8 cellular contexts compared by ENCODE assay signal in genomic region chr7:17939111-17939669, GRCh38. TPM values are rescaled to one million over a fixed set of nuclear protein-coding genes. Genes with fewer than 3 reads are reported as not detected.
DNase-seq lines count a peak whose midpoint lies in the region; ATAC-seq, FAIRE-seq and TF ChIP-seq lines count a peak whose summit lies in the region.

No MANE protein-coding gene starts in this region.

- peak; percentile 6 for FAIRE-seq in G401.6 (lab: Jason Lieb, UNC)

- H3K9ac ChIP-seq in adipocyte (ENCODE audit: low read length) (peak overlapping the region; percentile 99), iPS-18a (ENCODE audit: low read length) (peak overlapping the region; percentile 94), smooth muscle cell (ENCODE audit: low read depth) (peak overlapping the region; percentile 99)

- WGBS in smooth muscle cell (ENCODE audit: low lambda C conversion rate), result 17% methylated on average over 9 of the region's 9 CpGs

- H3K27ac ChIP-seq in iPS-18a (ENCODE audit: low read length), result no peak overlapping the region
- H3K27ac ChIP-seq in smooth muscle cell (ENCODE audit: low read depth), result peak overlapping the region; percentile 98

- H3K4me3 ChIP-seq in adipocyte (ENCODE audit: low read length) (peak overlapping the region; percentile 97), iPS-18a (ENCODE audit: low read length) (peak overlapping the region; percentile 94), smooth muscle cell (peak overlapping the region; percentile 73)

- no peaks in the 10 kb centered on the region for H3K36me3 ChIP-seq in adipocyte (ENCODE audit: control insufficient read depth, insufficient read depth, low read length, severe bottlenecking)
- no peaks in the 10 kb centered on the region for H3K36me3 ChIP-seq in iPS-18a (ENCODE audit: control insufficient read depth, low read depth, low read length)
- H3K36me3 ChIP-seq in smooth muscle cell (ENCODE audit: low read depth), result no peaks in the 10 kb centered on the region

- peaks cover 24% of the 10 kb centered on the region for H3K4me1 ChIP-seq in adipocyte (ENCODE audit: control insufficient read depth, insufficient read depth, low read length)
- H3K4me1 ChIP-seq in iPS-18a (ENCODE audit: control insufficient read depth, low read depth, low read length), result peaks cover 26% of the 10 kb centered on the region
- peaks cover 24% of the 10 kb centered on the region for H3K4me1 ChIP-seq in smooth muscle cell (ENCODE audit: low read depth)

- peaks cover 44% of the 10 kb centered on the region for H4K20me1 ChIP-seq in smooth muscle cell (ENCODE audit: low read depth)

- H3K9me3 ChIP-seq in adipocyte (ENCODE audit: control insufficient read depth, low read length) (no peaks in the 10 kb centered on the region), iPS-18a (ENCODE audit: control insufficient read depth, low read depth, low read length) (no peaks in the 10 kb centered on the region), smooth muscle cell (replicated peaks; ENCODE audit: low read depth) (no peaks in the 10 kb centered on the region)

- H3K27me3 ChIP-seq in adipocyte (replicated peaks; ENCODE audit: control insufficient read depth, insufficient read depth, low read length), result no peaks in the 10 kb centered on the region
- no peaks in the 10 kb centered on the region for H3K27me3 ChIP-seq in iPS-18a (ENCODE audit: control insufficient read depth, insufficient read depth, low read length)
- H3K27me3 ChIP-seq in smooth muscle cell (ENCODE audit: low read depth), result no peaks in the 10 kb centered on the region

- H3F3A ChIP-seq in smooth muscle cell (ENCODE audit: low read depth), result no peaks in the 10 kb centered on the region

- no peak for TF ChIP-seq CTCF in smooth muscle cell (IDR thresholded peaks at IDR 0.05; ENCODE audit: borderline replicate concordance, insufficient read depth, poor library complexity, severe bottlenecking)

- peak overlapping the region; percentile 96 for H2AFZ ChIP-seq in smooth muscle cell (ENCODE audit: low read depth)

- peak overlapping the region; percentile 97 for H3K4me2 ChIP-seq in smooth muscle cell

- ATAC-seq in GM18511 (IDR thresholded peaks at IDR 0.05; ENCODE audit: unreplicated experiment), result no peak
- ATAC-seq in activated CD4-positive, CD25-positive, alpha-beta regulatory T cell treated with anti-CD3 and anti-CD28 coated beads, Interleukin-2, amount 50 U/mL, for 24 hours, result no peak

- H3K79me2 ChIP-seq in smooth muscle cell (ENCODE audit: low read depth), result peaks cover 54% of the 10 kb centered on the region

- DNase-seq in MV-4-11 (lab: John Stamatoyannopoulos, UW), result peak; percentile 43
- peak; percentile 69 for DNase-seq in adipocyte (ENCODE audit: low read depth)
- DNase-seq in smooth muscle cell (lab: John Stamatoyannopoulos, UW; ENCODE audit: unreplicated experiment), result no peak
- no peak for DNase-seq in COLO668 (lab: John Stamatoyannopoulos, UW; ENCODE audit: unreplicated experiment)

RNA-seq across cellular contexts. Expression of gene SNX13, which starts 1.1 kb away (rescaled TPM):
- total RNA-seq in smooth muscle cell, result 44.0 and 59.6 TPM in 2 replicates
- 17.0 TPM in 2 replicates for polyA plus RNA-seq in smooth muscle cell

Comparison
In these comparisons a context has a peak if more than half of its experiments do, and no peak if none do; other contexts are left out.
1. DNase-seq: peak in MV-4-11 (single experiment) and adipocyte (single experiment); none in smooth muscle cell (single experiment) and COLO668 (single experiment).
2. Peak in every context shown above with its lines, with median percentiles within 50 percentile points of each other: H3K4me3 ChIP-seq and H3K9ac ChIP-seq.